In genomic region chr3:39445927-39446326, GRCh38 we compare ENCODE assay signal across 25 cellular contexts.
"Had no signal": no experiment of that assay in that cellular context is flagged by ENCODE, and none has a peak within 500 bp of the region (broad histone marks: within the 10 kb centered on the region; RNA-seq: fewer than 3 reads in every experiment).

No MANE protein-coding gene starts in this region.

- H3K4me3 ChIP-seq: ascending aorta, cardiac muscle cell, K562, Peyer's patch had no signal

- H3K9me3 ChIP-seq: ascending aorta, Peyer's patch had no signal

- H3K4me1 ChIP-seq: ascending aorta, Peyer's patch had no signal

- H3K27ac ChIP-seq: ascending aorta, cardiac muscle cell, Peyer's patch had no signal

- H3K36me3 ChIP-seq: ascending aorta, cardiac muscle cell, Peyer's patch had no signal

- DNase-seq: activated CD4-positive, alpha-beta T cell treated with anti-CD3 and anti-CD28 coated beads for 36 hours; activated CD4-positive, alpha-beta T cell treated with anti-CD3 and anti-CD28 coated beads, Interleukin-2, amount 10 ng/mL, durations not matched to agents 7 days and 5 days; activated CD4-positive, alpha-beta T cell treated with anti-CD3 and anti-CD28 coated beads, Interleukin-2, amount 50 U/mL, for 48 hours; activated CD8-positive, alpha-beta T cell treated with anti-CD3 and anti-CD28 coated beads, Interleukin-2, amount 10 ng/mL, durations not matched to agents 7 days and 5 days; activated gamma-delta T cell; activated naive CD4-positive, alpha-beta T cell treated with Interleukin-2 at 50 U/mL for 16 hours; activated naive CD8-positive, alpha-beta T cell treated with anti-CD3 and anti-CD28 coated beads, Interleukin-2, amount 10 ng/mL, durations not matched to agents 7 days and 5 days; activated T-cell treated with anti-CD3 and anti-CD28 coated beads, Interleukin-2, amount 50 U/mL, for 24 hours; amygdala; NCI-H1092 treated with DMSO at 0.1 percent for 48 hours; NCI-H1417; NCI-H146; NCI-H187; NCI-H2081 treated with DMSO at 0.1 percent for 48 hours; NCI-H226; NCI-H446 treated with DMSO at 0.1 percent for 48 hours; NCI-H524 treated with DMSO at 0.1 percent for 48 hours; PC-3; Peyer's patch; RPMI8226; SHP77 treated with DMSO at 0.1 percent for 48 hours; T1000 had no signal

- H3K27me3 ChIP-seq: ascending aorta, cardiac muscle cell, Peyer's patch had no signal
